In the genomic region with DNA sequence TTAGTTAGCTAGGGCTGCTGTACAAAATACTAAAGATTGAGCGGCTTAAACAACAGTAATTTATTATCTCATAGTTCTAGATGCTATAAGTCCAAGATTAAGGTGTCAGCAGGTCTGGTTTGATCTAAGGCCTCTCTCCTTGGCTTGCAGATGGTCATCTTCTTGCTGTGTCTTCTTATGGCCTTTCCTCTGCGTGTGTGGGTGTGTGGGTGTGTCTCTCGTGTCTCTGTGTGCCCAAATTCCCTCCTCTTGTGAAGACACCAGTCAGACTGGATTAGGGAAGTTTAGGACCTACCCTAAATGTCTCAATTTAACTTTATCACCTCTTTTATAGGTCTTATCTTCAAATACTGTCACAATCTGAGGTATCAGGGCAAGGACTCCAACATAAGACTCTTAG, we compare ENCODE assay signal across 17 cellular contexts.
"Had no signal": no experiment of that assay in that cellular context is flagged by ENCODE, and none has a peak within 500 bp of the region (broad histone marks: within the 10 kb centered on the region; RNA-seq: fewer than 3 reads in every experiment).

No MANE protein-coding gene starts in this region.

- H3K27ac ChIP-seq: adrenal gland, gastrocnemius medialis, heart right ventricle, neutrophil, parathyroid adenoma, thyroid gland, uterus had no signal

- H3K27ac Mint-ChIP-seq: activated naive CD4-positive, alpha-beta T cell treated with anti-CD3 and anti-CD28 coated beads for 36 hours; activated T-helper 17 cell treated with anti-CD3 and anti-CD28 coated beads, Interleukin-2, amount 50 U/mL, for 72 hours; stimulated activated naive B cell treated with anti-CD40 and anti-IgM and Interleukin-4, amounts not matched to agents 10 μg/mL and 1 μg/mL and 100 μg/mL, for 72 hours; T-helper 17 cell had no signal

- H3K36me3 ChIP-seq: adrenal gland, gastrocnemius medialis, heart right ventricle, neutrophil, thyroid gland, uterus had no signal

- H2AFZ ChIP-seq: parathyroid adenoma had no signal

- ATAC-seq: activated CD4-positive, CD25-positive, alpha-beta regulatory T cell treated with anti-CD3 and anti-CD28 coated beads, Interleukin-2, amount 50 U/mL, for 24 hours; activated T-helper 17 cell treated with anti-CD3 and anti-CD28 coated beads, Interleukin-2, amount 50 U/mL, for 72 hours; effector memory CD8-positive, alpha-beta T cell; gastrocnemius medialis; heart right ventricle; naive thymus-derived CD8-positive, alpha-beta T cell; stimulated activated naive B cell treated with anti-CD40 and anti-IgM and Interleukin-4, amounts not matched to agents 10 μg/mL and 1 μg/mL and 100 μg/mL, for 72 hours; T-helper 17 cell had no signal

- H3K4me1 ChIP-seq: adrenal gland, parathyroid adenoma, thyroid gland, uterus had no signal

- H3K9me3 ChIP-seq: adrenal gland, gastrocnemius medialis, neutrophil, thyroid gland, uterus had no signal

- DNase-seq: activated CD4-positive, alpha-beta T cell treated with anti-CD3 and anti-CD28 coated beads, Interleukin-2, amount 50 U/mL, for 4 hours; activated naive CD4-positive, alpha-beta T cell treated with anti-CD3 and anti-CD28 coated beads for 36 hours; adrenal gland; dermis blood vessel endothelial cell; effector memory CD8-positive, alpha-beta T cell; gastrocnemius medialis; heart right ventricle; naive thymus-derived CD8-positive, alpha-beta T cell; stimulated activated CD4-positive, alpha-beta T cell treated with anti-CD3 and anti-CD28 coated beads, Interleukin-2, amount 100 ng/mL, for 48 hours; stimulated activated naive B cell treated with anti-CD40 and anti-IgM and Interleukin-4, amounts not matched to agents 10 μg/mL and 1 μg/mL and 100 μg/mL, for 72 hours; T-helper 17 cell; thyroid gland; uterus had no signal

- H3K4me3 Mint-ChIP-seq: activated naive CD4-positive, alpha-beta T cell treated with anti-CD3 and anti-CD28 coated beads for 36 hours; activated T-helper 17 cell treated with anti-CD3 and anti-CD28 coated beads, Interleukin-2, amount 50 U/mL, for 72 hours; effector memory CD8-positive, alpha-beta T cell; stimulated activated naive B cell treated with anti-CD40 and anti-IgM and Interleukin-4, amounts not matched to agents 10 μg/mL and 1 μg/mL and 100 μg/mL, for 72 hours; T-helper 17 cell had no signal

- H3K4me3 ChIP-seq: adrenal gland, gastrocnemius medialis, heart right ventricle, thyroid gland, uterus had no signal

- H3K27me3 Mint-ChIP-seq: activated T-helper 17 cell treated with anti-CD3 and anti-CD28 coated beads, Interleukin-2, amount 50 U/mL, for 72 hours; effector memory CD8-positive, alpha-beta T cell; naive thymus-derived CD8-positive, alpha-beta T cell; stimulated activated naive B cell treated with anti-CD40 and anti-IgM and Interleukin-4, amounts not matched to agents 10 μg/mL and 1 μg/mL and 100 μg/mL, for 72 hours; T-helper 17 cell had no signal

- H3K9me3 Mint-ChIP-seq: activated T-helper 17 cell treated with anti-CD3 and anti-CD28 coated beads, Interleukin-2, amount 50 U/mL, for 72 hours had no signal

- H3K27me3 ChIP-seq: adrenal gland, gastrocnemius medialis, heart right ventricle, neutrophil, thyroid gland, uterus had no signal

- H3K9ac ChIP-seq: parathyroid adenoma had no signal
